ENCODE assay signal across 11 cellular contexts in the genomic region with DNA sequence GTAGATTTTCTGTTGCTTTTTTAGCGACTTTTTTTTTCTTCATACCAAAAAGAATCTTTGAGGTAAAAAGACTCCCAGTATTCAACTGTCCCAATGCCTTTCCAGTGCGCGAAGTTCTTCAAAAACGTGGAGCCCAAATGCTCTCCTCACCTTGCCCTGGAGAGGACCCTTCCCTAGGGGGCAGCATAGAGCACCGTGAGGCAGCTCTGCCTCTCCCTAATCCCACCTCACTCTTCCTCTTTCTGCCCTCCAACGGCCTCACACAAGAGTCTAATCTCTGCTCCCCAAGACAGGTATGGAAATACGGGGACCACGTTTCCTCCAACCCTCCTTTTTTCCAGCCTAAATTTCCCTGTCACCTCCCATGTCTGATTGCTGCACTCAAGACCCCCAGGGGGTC.
A peak's percentile ranks its signal among the peaks of the same experiment; 100 is the strongest.
DNase-seq lines count a peak whose midpoint lies in the region; ATAC-seq, FAIRE-seq and TF ChIP-seq lines count a peak whose summit lies in the region.
"Had no signal": no experiment of that assay in that cellular context is flagged by ENCODE, and none has a peak within 500 bp of the region (broad histone marks: within the 10 kb centered on the region; RNA-seq: fewer than 3 reads in every experiment).

No MANE protein-coding gene starts in this region.

- H3K79me2 ChIP-seq in HepG2 (ENCODE audit: insufficient read depth, low read length): no peaks in the 10 kb centered on the region

- no peak overlapping the region for H3K9ac ChIP-seq in HepG2 (ENCODE audit: insufficient read depth, low read depth, low read length)

- H4K20me1 ChIP-seq in HepG2 (ENCODE audit: insufficient read depth, low read length): no peaks in the 10 kb centered on the region

- CTCF ChIA-PET in HepG2 (lab: Yijun Ruan, JAX; ENCODE audit: low intra/inter-chr PET ratio, low total read pairs): no interaction called here

- no peak for TF ChIP-seq EP300 in HepG2 (IDR thresholded peaks at IDR 0.05; ENCODE audit: low read depth in 2 of 2, low read length in 2 of 2)
- no peak for TF ChIP-seq EP300 in HepG2 (CRISPR knock-in tag; IDR thresholded peaks at IDR 0.05; ENCODE audit: borderline replicate concordance)

- H3K4me3 ChIP-seq in HepG2 (replicated peaks in 1 of 3; ENCODE audit: insufficient read depth in 1 of 3, low read depth in 2 of 3, low read length in 3 of 3): no peak overlapping the region
- no peak overlapping the region for H3K4me3 ChIP-seq in right lobe of liver
- H3K4me3 ChIP-seq in LNCaP clone FGC (ENCODE audit: low read depth, low read length): no peak overlapping the region
- no peak overlapping the region for H3K4me3 ChIP-seq in bronchial epithelial cell (ENCODE audit: low read depth, low read length)
- H3K4me3 ChIP-seq in testis: no peak overlapping the region

- H3K27me3 ChIP-seq in HepG2 (ENCODE audit: control insufficient read depth in 1 of 2, insufficient read depth in 2 of 2, low read length in 2 of 2) (0 out of 5 replicates have a peak, but pooled peaks cover 0 to 6% of the 10 kb centered on the region in 2 experiments), right lobe of liver (no peaks in the 10 kb centered on the region), bronchial epithelial cell (ENCODE audit: control insufficient read depth, insufficient read depth, low read length) (no peaks in the 10 kb centered on the region), testis (no peaks in the 10 kb centered on the region)

- FAIRE-seq in HepG2 (lab: Jason Lieb, UNC): no peak
- no peak for FAIRE-seq in bronchial epithelial cell (lab: Jason Lieb, UNC)
- no peak for FAIRE-seq in H54 (lab: Jason Lieb, UNC)
- FAIRE-seq: G401.6 had no signal

- no peak overlapping the region for H3K4me2 ChIP-seq in HepG2 (ENCODE audit: low read depth, low read length)

- H3K9me3 ChIP-seq in HepG2 (ENCODE audit: low read length) (no peaks in the 10 kb centered on the region), right lobe of liver (no peaks in the 10 kb centered on the region), testis (no peaks in the 10 kb centered on the region)

- no TSS peak for BruUV-seq in HepG2 (replicated peaks; lab: Mats Ljungman, UMichigan)

- ATAC-seq in HepG2: 0 out of 3 replicates have a peak, but pooled peaks have one; percentile 25
- no peak for ATAC-seq in right lobe of liver
- no peak for ATAC-seq in GM19452 (IDR thresholded peaks at IDR 0.05; ENCODE audit: unreplicated experiment)

- no peaks in the 10 kb centered on the region for H3K36me3 ChIP-seq in HepG2 (replicated peaks in 1 of 2; ENCODE audit: control insufficient read depth in 1 of 2, insufficient read depth in 2 of 2, low read length in 2 of 2)
- no peaks in the 10 kb centered on the region for H3K36me3 ChIP-seq in right lobe of liver
- H3K36me3 ChIP-seq in bronchial epithelial cell (ENCODE audit: control insufficient read depth, insufficient read depth, low read length): no peaks in the 10 kb centered on the region
- H3K36me3 ChIP-seq in testis (ENCODE audit: low read depth, missing control alignments): no peaks in the 10 kb centered on the region

- DNase-seq in HepG2 (ENCODE audit: low spot score) (no peak), right lobe of liver (no peak), LNCaP clone FGC (ENCODE audit: low read depth) (no peak), bronchial epithelial cell (ENCODE audit: low read depth) (no peak), testis (peak; percentile 21), H54 (ENCODE audit: insufficient read length, low spot score) (no peak)
- DNase-seq in NK-92 treated with Interleukin-12 subunit alpha and Interleukin-12 subunit beta, amount 100 ng/mL, for 24 hours (lab: John Stamatoyannopoulos, UW): no peak
- DNase-seq: effector CD4-positive, alpha-beta T cell; NCI-H774 had no signal

- in situ Hi-C loops in HepG2 (cut with HindIII; ENCODE audit: extremely low pct_ligation_motif_present, low pct_unique_long_range_greater_than_20kb): no loop called here

- peak; percentile 42; the same call in 1 of the 2 replicates for TF ChIP-seq CTCF in HepG2 (CRISPR knock-in tag; IDR thresholded peaks at IDR 0.05)
- peak in 2 of 4 donors; percentile 19 to 37 for TF ChIP-seq CTCF in right lobe of liver (IDR thresholded peaks at IDR 0.05)
- peak; percentile 28 for TF ChIP-seq CTCF in LNCaP clone FGC (IDR thresholded peaks at IDR 0.05; ENCODE audit: control insufficient read depth, extremely low read depth, insufficient read depth)
- peak; percentile 23 for TF ChIP-seq CTCF in bronchial epithelial cell (IDR thresholded peaks at IDR 0.05; ENCODE audit: insufficient read depth, low read length, severe bottlenecking)
- peak in 1 of 3 experiments; percentile 10 for TF ChIP-seq CTCF in testis (IDR thresholded peaks at IDR 0.05)

- H3K4me1 ChIP-seq in HepG2 (ENCODE audit: insufficient read depth, low read length) (no peaks in the 10 kb centered on the region), right lobe of liver (no peaks in the 10 kb centered on the region), testis (no peaks in the 10 kb centered on the region)

- TF ChIP-seq POLR2A in HepG2 (IDR thresholded peaks at IDR 0.05; ENCODE audit: insufficient read depth in 1 of 2, low read depth in 2 of 2, low read length in 2 of 2) (no peak), right lobe of liver (IDR thresholded peaks at IDR 0.05) (no peak), testis (IDR thresholded peaks at IDR 0.05) (no peak), H54 (IDR thresholded peaks at IDR 0.05; ENCODE audit: low read depth, low read length) (no peak)

- 26% methylated on average over 8 of the region's 8 CpGs for WGBS in HepG2 (ENCODE audit: low lambda C conversion rate)
- WGBS in right lobe of liver (ENCODE audit: insufficient coverage, low coverage, low lambda C conversion rate, missing lambda C conversion rate): 41% methylated on average over 8 of the region's 8 CpGs
- 56% methylated on average over 8 of the region's 8 CpGs for WGBS in testis, 2 donors

- no peak for TF ChIP-seq RAD21 in HepG2 (CRISPR knock-in tag; IDR thresholded peaks at IDR 0.05)

- no peak overlapping the region for H2AFZ ChIP-seq in HepG2 (ENCODE audit: low read length)

- H3K27ac ChIP-seq in HepG2 (ENCODE audit: extremely low read length, insufficient read depth, low read length): no peak overlapping the region
- H3K27ac ChIP-seq in right lobe of liver: no peak overlapping the region
- no peak overlapping the region for H3K27ac ChIP-seq in testis

- intact Hi-C loops in HepG2 (cut with micrococcal nuclease; ENCODE audit: unreplicated experiment) (no loop called here), right lobe of liver (cut with DNase I) (loop anchor here in 1 of 2 donors (10.0 kb wide), 1 partner anchor 57 kb away; no protein-coding TSS in a partner anchor), testis (cut with DNase I; ENCODE audit: low total_unique reads) (no loop called here)

- POLR2A ChIA-PET in HepG2 (lab: Yijun Ruan, JAX): no interaction called here

TF ChIP-seq in HepG2, 621 proteins besides CTCF, POLR2A, EP300 and RAD21:
- TF ChIP-seq, protein P1, sequence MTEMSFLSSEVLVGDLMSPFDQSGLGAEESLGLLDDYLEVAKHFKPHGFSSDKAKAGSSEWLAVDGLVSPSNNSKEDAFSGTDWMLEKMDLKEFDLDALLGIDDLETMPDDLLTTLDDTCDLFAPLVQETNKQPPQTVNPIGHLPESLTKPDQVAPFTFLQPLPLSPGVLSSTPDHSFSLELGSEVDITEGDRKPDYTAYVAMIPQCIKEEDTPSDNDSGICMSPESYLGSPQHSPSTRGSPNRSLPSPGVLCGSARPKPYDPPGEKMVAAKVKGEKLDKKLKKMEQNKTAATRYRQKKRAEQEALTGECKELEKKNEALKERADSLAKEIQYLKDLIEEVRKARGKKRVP (CRISPR knock-in tag; IDR thresholded peaks at IDR 0.05): no peak
